In the genomic region with DNA sequence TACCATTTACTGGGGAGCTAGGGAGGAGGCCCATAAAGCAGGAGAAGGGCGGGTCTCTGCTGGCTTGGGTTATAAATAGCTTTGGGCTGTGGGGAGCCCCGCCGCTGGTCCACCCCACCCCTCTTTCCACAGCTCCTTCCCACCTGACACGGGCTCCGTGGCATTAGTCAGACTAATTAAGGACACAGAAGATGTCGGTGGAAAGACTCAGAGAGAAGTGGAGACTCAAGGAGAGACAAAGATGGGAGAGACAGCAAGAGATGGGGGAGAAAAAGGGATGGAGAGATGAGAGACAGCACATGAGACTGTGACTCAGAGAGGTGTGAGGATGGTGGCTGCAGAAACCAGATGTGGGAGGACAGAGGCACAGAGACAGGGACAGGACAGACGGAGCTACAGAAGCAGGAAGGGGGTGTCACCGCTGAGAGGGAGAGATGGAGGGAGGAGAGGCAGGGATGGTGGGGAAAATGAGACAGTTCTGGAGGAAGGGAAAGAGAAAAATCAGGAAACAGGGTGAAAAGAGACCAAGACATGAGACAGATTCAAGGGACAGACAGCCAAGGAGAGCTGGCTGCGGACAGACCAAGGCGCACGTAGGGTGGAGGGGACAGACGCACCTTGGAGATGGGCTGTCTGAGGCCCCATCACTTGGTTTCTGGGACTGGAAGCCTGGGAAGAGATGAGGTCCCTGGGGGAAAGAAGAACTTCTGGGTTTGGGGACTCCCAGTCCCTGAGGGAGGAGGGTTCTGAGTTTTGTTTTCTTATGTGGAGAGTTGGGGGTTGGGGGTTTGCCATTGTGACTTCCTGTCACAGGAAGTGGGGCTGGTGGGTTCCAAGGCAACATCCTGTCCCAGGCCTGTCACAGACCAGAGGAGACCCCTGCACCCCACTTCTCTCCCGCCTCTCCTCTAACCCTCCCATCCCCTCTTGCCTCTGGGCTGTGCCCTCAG, we compare ENCODE assay signal across 7 cellular contexts. TPM values are rescaled to one million over a fixed set of nuclear protein-coding genes. Genes with fewer than 3 reads are reported as not detected.
DNase-seq lines count a peak whose midpoint lies in the region; ATAC-seq and TF ChIP-seq lines count a peak whose summit lies in the region.

No MANE protein-coding gene starts in this region.

- H3K36me3 Mint-ChIP-seq in immature natural killer cell, result peaks cover 19 to 33% (median 20%) of the 10 kb centered on the region in 3 donors

- peaks cover 67 to 84% of the 10 kb centered on the region in 2 donors for H3K4me1 Mint-ChIP-seq in immature natural killer cell

- H3K27ac Mint-ChIP-seq in immature natural killer cell, result peak overlapping the region; percentile 96 to 99 (median 99)

- TF ChIP-seq CTCF in brain microvascular endothelial cell (IDR thresholded peaks at IDR 0.05; ENCODE audit: low read depth, low read length, missing control alignments), result no peak

- H3K4me3 ChIP-seq in brain microvascular endothelial cell (ENCODE audit: low read depth, low read length), result no peak overlapping the region

- peak; percentile 57 for DNase-seq in KG1 (lab: John Stamatoyannopoulos, UW)
- DNase-seq in activated T-cell treated with anti-CD3 and anti-CD28 coated beads for 24 hours (ENCODE audit: low read depth), result peak; percentile 56
- peak; percentile 92 to 94 (median 93) for DNase-seq in immature natural killer cell
- DNase-seq in brain microvascular endothelial cell, result no peak

- peaks cover 29 to 52% (median 38%) of the 10 kb centered on the region in 3 donors for H3K27me3 Mint-ChIP-seq in immature natural killer cell (ENCODE audit: low read depth in 3 of 3)

- no peaks in the 10 kb centered on the region for H3K27me3 ChIP-seq in brain microvascular endothelial cell (replicated peaks)

- no peaks in the 10 kb centered on the region for H3K9me3 Mint-ChIP-seq in immature natural killer cell

- in situ Hi-C loops in brain microvascular endothelial cell (cut with HindIII; ENCODE audit: low pct_ligation_motif_present, low sequenced_read_pairs), result no loop called here

- H3K36me3 ChIP-seq in brain microvascular endothelial cell (replicated peaks), result peaks cover 9% of the 10 kb centered on the region

- ATAC-seq in HG03469 (IDR thresholded peaks at IDR 0.05; ENCODE audit: unreplicated experiment), result no peak
- ATAC-seq in HG02885 (IDR thresholded peaks at IDR 0.05; ENCODE audit: poor library complexity, unreplicated experiment), result no peak

- H3K27ac ChIP-seq in temporal lobe (ENCODE audit: low read depth, low read length) (peak overlapping the region; percentile 81), brain microvascular endothelial cell (no peak overlapping the region)

- peak overlapping the region; percentile 91 to 95 (median 94) for H3K4me3 Mint-ChIP-seq in immature natural killer cell

RNA-seq across cellular contexts. Expression of a gene that starts 4.1 kb away (rescaled TPM):
- polyA plus RNA-seq in immature natural killer cell, result 100 to 1,000 TPM; 129 to 394 (median 156) TPM
- 12.5 TPM for total RNA-seq in temporal lobe

RNA-seq across cellular contexts. Expression of a gene that starts 10.0 kb away (rescaled TPM):
- 1 to 10 TPM; 4.1 to 8.3 (median 5.1) TPM for polyA plus RNA-seq in immature natural killer cell
- total RNA-seq in temporal lobe, result not detected

RNA-seq across cellular contexts. Expression of a gene that starts 27.0 kb away (rescaled TPM):
- 1,000 to 10,000 TPM; 2,260 to 5,043 (median 3,564) TPM for polyA plus RNA-seq in immature natural killer cell
- total RNA-seq in temporal lobe, result 776 TPM

RNA-seq across cellular contexts. Expression of a gene that starts 41.2 kb away (rescaled TPM):
- polyA plus RNA-seq in immature natural killer cell, result under 1 TPM in 1 of 3 donors, not detected in 2; 0.11 TPM
- total RNA-seq in temporal lobe, result not detected

RNA-seq across cellular contexts. Expression of a gene that starts 42.2 kb away (rescaled TPM):
- polyA plus RNA-seq in immature natural killer cell, result not detected
- total RNA-seq in temporal lobe, result not detected
